In the genomic region with DNA sequence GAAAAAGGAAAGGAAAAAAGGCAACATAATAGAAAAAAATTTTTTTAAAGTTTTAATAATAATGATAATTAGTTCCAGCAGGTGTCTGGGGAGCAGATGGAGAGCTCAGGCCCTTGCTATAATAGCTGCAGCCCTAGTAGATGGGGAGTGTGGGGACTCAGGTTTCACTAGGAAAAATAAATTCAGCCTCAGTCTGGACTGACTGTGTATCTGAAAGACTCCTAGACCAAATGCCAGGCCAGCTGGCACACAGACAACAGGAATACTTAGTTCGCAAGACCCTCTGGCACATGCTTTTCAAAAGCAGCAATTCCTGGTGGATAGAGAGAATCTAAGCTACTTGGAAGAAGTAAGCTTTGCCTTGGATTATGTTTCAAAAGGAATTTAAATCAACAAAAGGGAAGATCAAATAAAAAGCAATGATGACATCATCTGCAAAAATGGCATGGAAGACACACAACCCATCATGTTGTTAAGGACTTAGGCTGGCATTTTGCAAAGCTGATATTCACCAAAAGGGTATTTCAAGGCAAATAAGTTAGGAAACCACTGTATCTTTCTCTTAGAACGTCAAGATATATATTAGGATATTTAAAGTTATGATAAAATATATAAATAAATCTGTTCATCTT, we compare ENCODE assay signal across 17 cellular contexts.
A peak's percentile ranks its signal among the peaks of the same experiment; 100 is the strongest.
DNase-seq lines count a peak whose midpoint lies in the region; ATAC-seq, FAIRE-seq and TF ChIP-seq lines count a peak whose summit lies in the region.
"Had no signal": no experiment of that assay in that cellular context is flagged by ENCODE, and none has a peak within 500 bp of the region (broad histone marks: within the 10 kb centered on the region; RNA-seq: fewer than 3 reads in every experiment).

No MANE protein-coding gene starts in this region.

- no peak for ATAC-seq in PC-3
- ATAC-seq in HG03457 (IDR thresholded peaks at IDR 0.05; ENCODE audit: unreplicated experiment): no peak
- no peak for ATAC-seq in pancreas

- intact Hi-C loops in PC-3 (cut with micrococcal nuclease) (no loop called here), pancreas (cut with DNase I) (no loop called here)

- no peaks in the 10 kb centered on the region for H4K20me1 ChIP-seq in PC-3 (ENCODE audit: low read length)

- H3K27ac ChIP-seq in PC-3 (ENCODE audit: low read length) (no peak overlapping the region), pancreas (no peak overlapping the region)
- H3K27ac ChIP-seq: 22Rv1, brain microvascular endothelial cell, C4-2B had no signal

- CTCF ChIA-PET in PC-3 (lab: Charles Lee): interaction anchor here (0.6 kb wide), 1 partner anchor 17 kb away, joined by 4 read pairs; no protein-coding TSS in a partner anchor

- H3K4me3 ChIP-seq in PC-3 (ENCODE audit: low read length) (no peak overlapping the region), pancreas (no peak overlapping the region)

- POLR2A ChIA-PET in PC-3 (lab: Charles Lee; ENCODE audit: unreplicated experiment): no interaction called here

- H3K27me3 ChIP-seq in PC-3 (ENCODE audit: low read length) (no peaks in the 10 kb centered on the region), pancreas (no peaks in the 10 kb centered on the region)
- H3K27me3 ChIP-seq: brain microvascular endothelial cell had no signal

- H3K9me3 ChIP-seq in PC-3 (ENCODE audit: low read length) (no peaks in the 10 kb centered on the region), pancreas (no peaks in the 10 kb centered on the region)

- no peaks in the 10 kb centered on the region for H3K9me2 ChIP-seq in PC-3 (replicated peaks; ENCODE audit: low read length)

- no peak overlapping the region for H3K9ac ChIP-seq in PC-3 (ENCODE audit: low read length)

- no peak overlapping the region for H3K4me2 ChIP-seq in PC-3 (ENCODE audit: low read length)

- no peaks in the 10 kb centered on the region for H3K36me3 ChIP-seq in PC-3 (ENCODE audit: low read depth, low read length)
- H3K36me3 ChIP-seq in pancreas: no peaks in the 10 kb centered on the region
- H3K36me3 ChIP-seq: brain microvascular endothelial cell had no signal

- H3K4me1 ChIP-seq in PC-3 (ENCODE audit: insufficient read depth, low read length) (no peaks in the 10 kb centered on the region), pancreas (no peaks in the 10 kb centered on the region)

- FAIRE-seq in pancreas (lab: Jason Lieb, UNC): no peak

- H3K79me2 ChIP-seq in PC-3 (ENCODE audit: low read length): no peaks in the 10 kb centered on the region

- DNase-seq in DMS153 (lab: John Stamatoyannopoulos, UW): peak; percentile 19
- DNase-seq in DMS153 treated with DMSO at 0.1 percent for 48 hours (lab: John Stamatoyannopoulos, UW; ENCODE audit: unreplicated experiment): no peak
- DNase-seq in NCI-H2081 (lab: John Stamatoyannopoulos, UW): peak; percentile 36 to 77
- DNase-seq in PC-3: peak; percentile 17
- peak; percentile 61 for DNase-seq in myocyte (ENCODE audit: low read depth)
- no peak for DNase-seq in cortex of kidney (lab: John Stamatoyannopoulos, UW)
- DNase-seq in pancreas: no peak
- DNase-seq: activated CD4-positive, alpha-beta T cell treated with anti-CD3 and anti-CD28 coated beads for 4 hours; activated naive CD4-positive, alpha-beta T cell treated with anti-CD3 and anti-CD28 coated beads, Interleukin-2, amount 10 ng/mL, durations not matched to agents 7 days and 5 days; brain microvascular endothelial cell; EL; hippocampal formation; retina; SIG-M5 had no signal

- TF ChIP-seq CTCF in PC-3 (conservative IDR thresholded peaks at IDR 0.05; ENCODE audit: low read depth, low read length) (no peak), pancreas (IDR thresholded peaks at IDR 0.05) (no peak)

- BruUV-seq in PC-3 (replicated peaks; lab: Mats Ljungman, UMichigan): no TSS peak

- no peak overlapping the region for H2AFZ ChIP-seq in PC-3 (ENCODE audit: low read length)

- 83 to 87% methylated on average over 2 of the region's 2 CpGs for WGBS in pancreas, 2 donors

- no peaks in the 10 kb centered on the region for H3F3A ChIP-seq in PC-3 (ENCODE audit: low read length, unreplicated experiment)

Comparison
In these comparisons a context has a peak if more than half of its experiments do, and no peak if none do; other contexts are left out.
1. DNase-seq: peak in DMS153 (single experiment), NCI-H2081 (2 of 2), PC-3 (single experiment) and myocyte (single experiment); none in DMS153 treated with DMSO at 0.1 percent for 48 hours (single experiment), cortex of kidney (single experiment) and pancreas (0 of 6).